In the genomic region with DNA sequence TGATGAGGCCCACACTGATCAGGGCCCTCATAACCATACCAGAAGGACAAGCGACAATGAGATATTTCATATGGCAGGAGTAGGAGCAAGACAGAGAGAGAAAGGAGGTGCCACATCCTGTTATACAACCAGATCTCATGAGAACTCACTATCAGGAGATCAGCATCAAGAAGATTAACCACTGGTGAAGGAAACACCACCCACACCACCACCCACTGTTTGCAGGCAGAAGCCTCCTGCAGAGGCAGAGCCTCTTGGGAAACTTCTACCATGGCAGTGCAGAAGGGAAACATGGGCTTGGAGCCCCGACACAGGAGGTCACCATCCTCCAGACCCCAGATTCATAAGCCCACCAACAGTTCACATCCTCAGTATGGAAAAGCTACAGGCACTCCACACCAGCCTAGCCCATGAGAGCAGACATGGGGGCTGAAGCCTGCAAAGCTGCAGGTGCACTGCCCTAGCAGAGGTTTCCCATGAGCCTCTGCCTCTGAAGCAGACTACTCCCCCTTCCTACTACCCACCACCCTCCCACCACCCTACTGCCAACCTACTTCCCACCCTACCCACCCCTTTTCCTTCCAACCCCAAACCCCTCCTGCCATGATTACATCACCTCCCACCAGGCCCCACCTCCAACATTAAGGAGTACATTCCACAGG, we compare ENCODE assay signal across 7 cellular contexts.
A peak's percentile ranks its signal among the peaks of the same experiment; 100 is the strongest.
DNase-seq lines count a peak whose midpoint lies in the region; TF ChIP-seq lines count a peak whose summit lies in the region.
"Not testable (repeated sequence)": the region's sequence is repeated elsewhere in the genome, so short reads cannot be mapped to it uniquely, and the experiment has no call there.

No MANE protein-coding gene starts in this region.

- not testable (repeated sequence) for TF ChIP-seq CTCF in NB4 (IDR thresholded peaks at IDR 0.05; ENCODE audit: low read depth, low read length)

- peak overlapping the region; percentile 82 for H3K27ac Mint-ChIP-seq in activated naive CD8-positive, alpha-beta T cell
- peak overlapping the region; percentile 66 to 96 (median 91) for H3K27ac Mint-ChIP-seq in immature natural killer cell

- TF ChIP-seq POLR2A in NB4 (IDR thresholded peaks at IDR 0.05; ENCODE audit: extremely low read depth, insufficient read length): not testable (repeated sequence)

- not testable (repeated sequence) for H3K27me3 Mint-ChIP-seq in activated naive CD8-positive, alpha-beta T cell; immature natural killer cell (ENCODE audit: low read depth in 3 of 3)

- peak overlapping the region; percentile 77 for H3K4me3 Mint-ChIP-seq in activated naive CD8-positive, alpha-beta T cell
- peak overlapping the region; percentile 78 to 82 (median 79) for H3K4me3 Mint-ChIP-seq in immature natural killer cell

- DNase-seq in NB4 (ENCODE audit: low read depth) (peak; percentile 26), immature natural killer cell (peak; percentile 38 to 62 (median 61))
- DNase-seq in activated CD4-positive, alpha-beta T cell treated with anti-CD3 and anti-CD28 coated beads, Interleukin-2, amount 50 U/mL, for 4 hours: peak; percentile 32 to 47
- DNase-seq in activated T-cell treated with anti-CD3 and anti-CD28 coated beads, Interleukin-2, amount 50 U/mL, for 48 hours: peak; percentile 27 to 49
- peak; percentile 3 to 7 for DNase-seq in stimulated activated CD4-positive, alpha-beta T cell treated with anti-CD3 and anti-CD28 coated beads, Interleukin-2, amount 100 ng/mL, for 48 hours
- DNase-seq in stimulated activated CD8-positive, alpha-beta memory T cell treated with anti-CD3 and anti-CD28 coated beads, Interleukin-2, amount 100 ng/mL, for 48 hours (ENCODE audit: low read depth in 2 of 2): peak; percentile 4 to 28

- peaks cover 40% of the 10 kb centered on the region for H3K4me1 Mint-ChIP-seq in activated naive CD8-positive, alpha-beta T cell (ENCODE audit: low read depth)
- peaks cover 46 to 48% of the 10 kb centered on the region in 2 donors for H3K4me1 Mint-ChIP-seq in immature natural killer cell

- not testable (repeated sequence) for H3K9me3 Mint-ChIP-seq in activated naive CD8-positive, alpha-beta T cell (ENCODE audit: low read depth); immature natural killer cell

- H3K4me3 ChIP-seq in NB4 (ENCODE audit: low read depth, low read length): not testable (repeated sequence)

- H3K36me3 Mint-ChIP-seq in activated naive CD8-positive, alpha-beta T cell: peaks cover 10% of the 10 kb centered on the region
- H3K36me3 Mint-ChIP-seq in immature natural killer cell: not testable (repeated sequence)

Comparison
In these comparisons a context has a peak if more than half of its experiments do, and no peak if none do; other contexts are left out.
1. DNase-seq: peak in every context shown above with its lines; median percentile 61 in immature natural killer cell; 40 in activated CD4-positive, alpha-beta T cell treated with anti-CD3 and anti-CD28 coated beads, Interleukin-2, amount 50 U/mL, for 4 hours; 38 in activated T-cell treated with anti-CD3 and anti-CD28 coated beads, Interleukin-2, amount 50 U/mL, for 48 hours; 26 in NB4; 16 in stimulated activated CD8-positive, alpha-beta memory T cell treated with anti-CD3 and anti-CD28 coated beads, Interleukin-2, amount 100 ng/mL, for 48 hours; 5 in stimulated activated CD4-positive, alpha-beta T cell treated with anti-CD3 and anti-CD28 coated beads, Interleukin-2, amount 100 ng/mL, for 48 hours.